1 cellular context compared by ENCODE assay signal in the genomic region with DNA sequence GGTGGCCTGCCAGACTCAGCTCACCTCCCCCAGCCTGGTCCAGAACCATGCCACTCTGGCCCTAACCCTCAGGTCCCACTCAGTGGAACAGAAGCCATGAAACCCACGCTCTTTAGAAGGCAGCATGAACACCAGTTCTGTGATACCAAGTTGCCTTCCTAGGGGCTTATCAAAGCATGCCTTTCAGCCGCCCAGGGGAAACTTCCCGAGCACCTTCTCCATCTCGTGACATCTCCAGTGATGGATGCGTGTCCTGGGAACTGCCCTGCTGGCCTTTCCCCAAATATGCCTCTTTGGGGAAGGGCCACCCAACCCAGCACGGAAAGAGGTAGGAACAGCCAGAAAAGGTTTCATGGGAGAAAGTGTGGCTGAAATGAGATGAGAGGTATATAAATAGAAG.
TF ChIP-seq lines count a peak whose summit lies in the region.

No MANE protein-coding gene starts in this region.

TF ChIP-seq in IMR-90, 13 proteins besides CTCF, POLR2A, EP300 and RAD21 (continued from another document):
- TF ChIP-seq SMC3 (IDR thresholded peaks at IDR 0.05; ENCODE audit: low read depth, low read length): no peak
- no peak for TF ChIP-seq MAZ (IDR thresholded peaks at IDR 0.05; ENCODE audit: borderline replicate concordance, low read depth, low read length)
- TF ChIP-seq MXI1 (IDR thresholded peaks at IDR 0.05; ENCODE audit: borderline replicate concordance, low read depth, low read length): no peak
- TF ChIP-seq, protein P1, sequence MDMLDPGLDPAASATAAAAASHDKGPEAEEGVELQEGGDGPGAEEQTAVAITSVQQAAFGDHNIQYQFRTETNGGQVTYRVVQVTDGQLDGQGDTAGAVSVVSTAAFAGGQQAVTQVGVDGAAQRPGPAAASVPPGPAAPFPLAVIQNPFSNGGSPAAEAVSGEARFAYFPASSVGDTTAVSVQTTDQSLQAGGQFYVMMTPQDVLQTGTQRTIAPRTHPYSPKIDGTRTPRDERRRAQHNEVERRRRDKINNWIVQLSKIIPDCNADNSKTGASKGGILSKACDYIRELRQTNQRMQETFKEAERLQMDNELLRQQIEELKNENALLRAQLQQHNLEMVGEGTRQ (IDR thresholded peaks at IDR 0.05; ENCODE audit: low read depth, low read length): no peak
- no peak for TF ChIP-seq ELK1 (IDR thresholded peaks at IDR 0.05; ENCODE audit: borderline replicate concordance, low read depth, low read length)
- no peak for TF ChIP-seq CEBPB (IDR thresholded peaks at IDR 0.05; ENCODE audit: low read depth, low read length)
- TF ChIP-seq MAFK (IDR thresholded peaks at IDR 0.05; ENCODE audit: low read depth, low read length): no peak
- TF ChIP-seq NFE2L2 (IDR thresholded peaks at IDR 0.05; ENCODE audit: low read depth, low read length): no peak
- no peak for TF ChIP-seq RCOR1 (IDR thresholded peaks at IDR 0.05; ENCODE audit: insufficient replicate concordance, low read length)
- no peak for TF ChIP-seq CHD1 (IDR thresholded peaks at IDR 0.05; ENCODE audit: low read depth, low read length)
